12 cellular contexts compared by ENCODE assay signal in genomic region chr11:35099278-35100018, GRCh38. TPM values are rescaled to one million over a fixed set of nuclear protein-coding genes. Genes with fewer than 3 reads are reported as not detected.
DNase-seq lines count a peak whose midpoint lies in the region; ATAC-seq, FAIRE-seq and TF ChIP-seq lines count a peak whose summit lies in the region.
"Had no signal": no experiment of that assay in that cellular context is flagged by ENCODE, and none has a peak within 500 bp of the region (broad histone marks: within the 10 kb centered on the region; RNA-seq: fewer than 3 reads in every experiment).

No MANE protein-coding gene starts in this region.

- no peaks in the 10 kb centered on the region for H3K36me3 ChIP-seq in ascending aorta
- no peaks in the 10 kb centered on the region for H3K36me3 ChIP-seq in heart left ventricle
- H3K36me3 ChIP-seq in gastrocnemius medialis, result no peaks in the 10 kb centered on the region
- no peaks in the 10 kb centered on the region for H3K36me3 ChIP-seq in ovary

- intact Hi-C loops in ascending aorta (cut with DNase I), result loop anchor here (2.0 to 10.0 kb wide), 7 partner anchors 15 to 565 kb away; partner anchors contain the start of genes CD44 and TRIM44
- intact Hi-C loops in heart left ventricle (cut with DNase I), result loop anchor here in 1 of 10 donors (10.0 kb wide), 1 partner anchor 285 kb away; no protein-coding TSS in a partner anchor
- intact Hi-C loops in gastrocnemius medialis (cut with DNase I; ENCODE audit: low total_unique reads), result no loop called here
- intact Hi-C loops in ovary (cut with DNase I), result no loop called here

- TF ChIP-seq CTCF in ascending aorta (IDR thresholded peaks at IDR 0.05) (no peak), heart left ventricle (IDR thresholded peaks at IDR 0.05) (no peak), gastrocnemius medialis (IDR thresholded peaks at IDR 0.05 in 4 of 5, conservative IDR thresholded peaks at IDR 0.05 in 1 of 5) (no peak), ovary (IDR thresholded peaks at IDR 0.05) (no peak)

- no peak for TF ChIP-seq EP300 in ovary (IDR thresholded peaks at IDR 0.05)

- peak; percentile 64 for FAIRE-seq in GM12891 (lab: Jason Lieb, UNC)
- FAIRE-seq: GM12878 had no signal

- no peak overlapping the region for H3K4me3 ChIP-seq in ascending aorta
- H3K4me3 ChIP-seq in heart left ventricle, result no peak overlapping the region
- H3K4me3 ChIP-seq in gastrocnemius medialis, result no peak overlapping the region
- no peak overlapping the region for H3K4me3 ChIP-seq in ovary
- H3K4me3 ChIP-seq: GM12878 had no signal

- H3K9me3 ChIP-seq in ascending aorta (no peaks in the 10 kb centered on the region), heart left ventricle (peaks cover 0 to 7% (median 0%) of the 10 kb centered on the region in 12 donors), gastrocnemius medialis (no peaks in the 10 kb centered on the region), ovary (no peaks in the 10 kb centered on the region)

- ATAC-seq in heart left ventricle (peak in 3 of 4 donors; percentile 29 to 81 (median 59)), gastrocnemius medialis (peak; percentile 53 to 62)
- ATAC-seq: CD8-positive, alpha-beta T cell; GM12878 had no signal

- 56 to 67% (median 60%) methylated on average over 6 of the region's 6 CpGs for WGBS in heart left ventricle, 4 donors
- WGBS in ovary, 3 donors, result 25 to 41% (median 39%) methylated on average over 6 of the region's 6 CpGs

- H3K27me3 ChIP-seq in ascending aorta, result no peaks in the 10 kb centered on the region
- H3K27me3 ChIP-seq in heart left ventricle, result no peaks in the 10 kb centered on the region
- H3K27me3 ChIP-seq in gastrocnemius medialis, result no peaks in the 10 kb centered on the region
- H3K27me3 ChIP-seq in ovary, result no peaks in the 10 kb centered on the region

- in situ Hi-C loops in gastrocnemius medialis (cut with MboI; ENCODE audit: low sequenced_read_pairs in 4 of 4) (no loop called here), ACHN (cut with HindIII; ENCODE audit: low pct_ligation_motif_present, low pct_unique_long_range_greater_than_20kb, low sequenced_read_pairs) (no loop called here)

- H3K27ac ChIP-seq in ascending aorta, result peak overlapping the region; percentile 75 to 83
- peak overlapping the region; percentile 59 to 86 (median 80) for H3K27ac ChIP-seq in heart left ventricle
- peak overlapping the region; percentile 14 to 39 (median 37) for H3K27ac ChIP-seq in gastrocnemius medialis
- H3K27ac ChIP-seq in ovary, result peak overlapping the region in 1 of 2 donors; percentile 15
- H3K27ac ChIP-seq: epithelial cell of prostate had no signal

- peaks cover 0 to 27% of the 10 kb centered on the region in 2 donors for H3K4me1 ChIP-seq in ascending aorta
- peaks cover 5 to 37% (median 21%) of the 10 kb centered on the region in 12 donors for H3K4me1 ChIP-seq in heart left ventricle
- peaks cover 16 to 17% of the 10 kb centered on the region in 2 donors for H3K4me1 ChIP-seq in gastrocnemius medialis
- H3K4me1 ChIP-seq in ovary (ENCODE audit: insufficient read depth), result no peaks in the 10 kb centered on the region

- TF ChIP-seq POLR2A in GM12891 (IDR thresholded peaks at IDR 0.05; ENCODE audit: low read depth, low read length), result no peak
- TF ChIP-seq POLR2A in heart left ventricle (IDR thresholded peaks at IDR 0.05), result no peak
- no peak for TF ChIP-seq POLR2A in gastrocnemius medialis (IDR thresholded peaks at IDR 0.05)
- no peak for TF ChIP-seq POLR2A in ovary (IDR thresholded peaks at IDR 0.05)

- DNase-seq in GM12891 (ENCODE audit: insufficient read length, low spot score) (no peak), ascending aorta (ENCODE audit: low spot score in 2 of 2) (no peak), heart left ventricle (no peak), gastrocnemius medialis (no peak), NCI-H1694 treated with DMSO at 0.1 percent for 48 hours (lab: John Stamatoyannopoulos, UW) (no peak), epidermal melanocyte (ENCODE audit: insufficient read length, low spot score) (no peak), ovary (no peak), ACHN (no peak)
- DNase-seq: NCI-H82 had no signal

TF ChIP-seq in GM12891, 5 proteins besides CTCF, POLR2A, EP300 and RAD21:
- no peak for TF ChIP-seq PAX5 (IDR thresholded peaks at IDR 0.05; ENCODE audit: insufficient read depth, low read length, severe bottlenecking)
- TF ChIP-seq POLR2AphosphoS5 (IDR thresholded peaks at IDR 0.05; ENCODE audit: low read depth, low read length), result no peak
- no peak for TF ChIP-seq SPI1 (IDR thresholded peaks at IDR 0.05; ENCODE audit: low read depth, low read length)
- no peak for TF ChIP-seq POU2F2 (IDR thresholded peaks at IDR 0.05; ENCODE audit: low read depth, low read length)
TF ChIP-seq in GM12891: peak in this region for 0.

RNA-seq across cellular contexts. Expression of gene CD44, which starts 39.5 kb away (rescaled TPM):
- polyA plus RNA-seq in GM12891 (2012; ENCODE audit: low read depth, missing spikeins), result 726 TPM
- total RNA-seq in ascending aorta, result 188 TPM
- 100 to 1,000 TPM in 2 of 9 donors, 10 to 100 TPM in 7; 15.1 to 210 (median 26.2) TPM for total RNA-seq in heart left ventricle
- polyA plus RNA-seq in heart left ventricle, result 10 to 100 TPM in 1 of 2 donors, 1 to 10 TPM in 1; 3.9 to 37.4 TPM
- total RNA-seq in gastrocnemius medialis, result 10 to 100 TPM; 19.5 to 32.5 (median 29.2) TPM
- total RNA-seq in ovary, result 10 to 100 TPM; 16.5 to 62.1 (median 26.0) TPM
- polyA plus RNA-seq in ovary, result 100 to 1,000 TPM in 1 of 2 donors, 1 to 10 TPM in 1; 8.3 to 330 TPM
